Comparison of ENCODE assay signal across 20 cellular contexts in genomic region chr7:40097728-40098127, GRCh38. TPM values are rescaled to one million over a fixed set of nuclear protein-coding genes. Genes with fewer than 3 reads are reported as not detected.
"Had no signal": no experiment of that assay in that cellular context is flagged by ENCODE, and none has a peak within 500 bp of the region (broad histone marks: within the 10 kb centered on the region; RNA-seq: fewer than 3 reads in every experiment).

No MANE protein-coding gene starts in this region.

- H3K4me3 Mint-ChIP-seq: activated CD4-positive, alpha-beta T cell treated with anti-CD3 and anti-CD28 coated beads, Interleukin-2, amount 10 ng/mL, durations not matched to agents 7 days and 5 days; activated naive CD8-positive, alpha-beta T cell treated with anti-CD3 and anti-CD28 coated beads, Interleukin-2, amount 50 U/mL, for 24 hours; activated T-helper 1 cell treated with anti-CD3 and anti-CD28 coated beads, Interleukin-12 subunit alpha, Interleukin-12 subunit beta, Interleukin-2, Interleukin-4 antibody, amounts not matched to agents 30 ng/mL and 10 ng/mL and 1 ng/mL, durations not matched to agents 14 hours and 24 hours and 36 hours; immature natural killer cell; stimulated activated naive CD8-positive, alpha-beta T cell treated with anti-CD3 and anti-CD28 coated beads, Interleukin-15, amount 100 ng/mL, for 72 hours had no signal

- H3K4me1 Mint-ChIP-seq: activated CD4-positive, alpha-beta T cell treated with anti-CD3 and anti-CD28 coated beads, Interleukin-2, amount 10 ng/mL, durations not matched to agents 7 days and 5 days; stimulated activated naive CD8-positive, alpha-beta T cell treated with anti-CD3 and anti-CD28 coated beads, Interleukin-15, amount 100 ng/mL, for 72 hours had no signal

- H3K27me3 Mint-ChIP-seq: activated CD4-positive, alpha-beta T cell treated with anti-CD3 and anti-CD28 coated beads, Interleukin-2, amount 10 ng/mL, durations not matched to agents 7 days and 5 days; activated naive CD8-positive, alpha-beta T cell treated with anti-CD3 and anti-CD28 coated beads, Interleukin-2, amount 50 U/mL, for 24 hours; stimulated activated naive CD8-positive, alpha-beta T cell treated with anti-CD3 and anti-CD28 coated beads, Interleukin-15, amount 100 ng/mL, for 72 hours had no signal

- H3K9me3 Mint-ChIP-seq: activated CD4-positive, alpha-beta T cell treated with anti-CD3 and anti-CD28 coated beads, Interleukin-2, amount 10 ng/mL, durations not matched to agents 7 days and 5 days; activated naive CD8-positive, alpha-beta T cell treated with anti-CD3 and anti-CD28 coated beads, Interleukin-2, amount 50 U/mL, for 24 hours; activated T-helper 1 cell treated with anti-CD3 and anti-CD28 coated beads, Interleukin-12 subunit alpha, Interleukin-12 subunit beta, Interleukin-2, Interleukin-4 antibody, amounts not matched to agents 30 ng/mL and 10 ng/mL and 1 ng/mL, durations not matched to agents 14 hours and 24 hours and 36 hours; immature natural killer cell; stimulated activated naive CD8-positive, alpha-beta T cell treated with anti-CD3 and anti-CD28 coated beads, Interleukin-15, amount 100 ng/mL, for 72 hours had no signal

- DNase-seq: activated CD4-positive, alpha-beta T cell treated with anti-CD3 and anti-CD28 coated beads, Interleukin-2, amount 10 ng/mL, durations not matched to agents 7 days and 5 days; activated CD4-positive, CD25-positive, alpha-beta regulatory T cell; activated CD8-positive, alpha-beta memory T cell treated with anti-CD3 and anti-CD28 coated beads, Interleukin-2, amount 50 U/mL, for 48 hours; activated naive CD8-positive, alpha-beta T cell treated with anti-CD3 and anti-CD28 coated beads, Interleukin-2, amount 50 U/mL, for 24 hours; aorta; erythroblast; gastrocnemius medialis; heart left ventricle; immature natural killer cell; left colon; lower lobe of right lung; midbrain; nucleus accumbens; right cardiac atrium; stimulated activated naive CD8-positive, alpha-beta T cell treated with anti-CD3 and anti-CD28 coated beads, Interleukin-15, amount 100 ng/mL, for 72 hours; T-helper 2 cell; upper lobe of left lung had no signal

- ATAC-seq: activated naive CD8-positive, alpha-beta T cell treated with anti-CD3 and anti-CD28 coated beads, Interleukin-2, amount 50 U/mL, for 24 hours; gastrocnemius medialis; heart left ventricle; left colon; lower lobe of right lung; right cardiac atrium; stimulated activated naive CD8-positive, alpha-beta T cell treated with anti-CD3 and anti-CD28 coated beads, Interleukin-15, amount 100 ng/mL, for 72 hours had no signal

- H3K27ac Mint-ChIP-seq: activated CD4-positive, alpha-beta T cell treated with anti-CD3 and anti-CD28 coated beads, Interleukin-2, amount 10 ng/mL, durations not matched to agents 7 days and 5 days; activated naive CD8-positive, alpha-beta T cell treated with anti-CD3 and anti-CD28 coated beads, Interleukin-2, amount 50 U/mL, for 24 hours; activated T-helper 1 cell treated with anti-CD3 and anti-CD28 coated beads, Interleukin-12 subunit alpha, Interleukin-12 subunit beta, Interleukin-2, Interleukin-4 antibody, amounts not matched to agents 30 ng/mL and 10 ng/mL and 1 ng/mL, durations not matched to agents 14 hours and 24 hours and 36 hours had no signal

- H3K9me3 ChIP-seq: breast epithelium, gastrocnemius medialis, heart left ventricle, lower lobe of right lung, prostate gland, upper lobe of left lung had no signal

RNA-seq across cellular contexts. Expression of gene SUGCT, which starts 37.1 kb away (rescaled TPM):
- total RNA-seq: activated CD4-positive, alpha-beta T cell treated with anti-CD3 and anti-CD28 coated beads, Interleukin-2, amount 10 ng/mL, durations not matched to agents 7 days and 5 days; activated T-helper 1 cell treated with anti-CD3 and anti-CD28 coated beads, Interleukin-12 subunit alpha, Interleukin-12 subunit beta, Interleukin-2, Interleukin-4 antibody, amounts not matched to agents 30 ng/mL and 10 ng/mL and 1 ng/mL, durations not matched to agents 14 hours and 24 hours and 36 hours had no signal
